ENCODE assay signal across 8 cellular contexts in genomic region chr10:86585037-86585725, GRCh38.
DNase-seq lines count a peak whose midpoint lies in the region; ATAC-seq, FAIRE-seq and TF ChIP-seq lines count a peak whose summit lies in the region.

No MANE protein-coding gene starts in this region.

- H3K27me3 Mint-ChIP-seq in natural killer cell (ENCODE audit: low read depth in 2 of 2): peaks cover 0 to 4% of the 10 kb centered on the region in 2 donors
- H3K27me3 Mint-ChIP-seq in stimulated activated memory B cell treated with anti-CD40 and anti-IgM and Interleukin-4, amounts not matched to agents 10 μg/mL and 1 μg/mL and 100 μg/mL, for 72 hours: peaks cover 19% of the 10 kb centered on the region

- intact Hi-C loops in natural killer cell (cut with micrococcal nuclease): loop anchor here (1.0 kb wide), 1 partner anchor 185 kb away; no protein-coding TSS in a partner anchor

- TF ChIP-seq CTCF in D721Med (IDR thresholded peaks at IDR 0.05; ENCODE audit: insufficient read depth, missing control alignments) (peak; percentile 87), natural killer cell (IDR thresholded peaks at IDR 0.05) (peak; percentile 92)

- no peaks in the 10 kb centered on the region for H3K4me1 Mint-ChIP-seq in natural killer cell
- H3K4me1 Mint-ChIP-seq in stimulated activated memory B cell treated with anti-CD40 and anti-IgM and Interleukin-4, amounts not matched to agents 10 μg/mL and 1 μg/mL and 100 μg/mL, for 72 hours: no peaks in the 10 kb centered on the region

- ATAC-seq in GM21360 (IDR thresholded peaks at IDR 0.05; ENCODE audit: unreplicated experiment) (peak; percentile 87), esophagus mucosa (peak; percentile 94), natural killer cell (peak; percentile 85 to 99 (median 88))
- ATAC-seq in stimulated activated memory B cell treated with anti-CD40 and anti-IgM and Interleukin-4, amounts not matched to agents 10 μg/mL and 1 μg/mL and 100 μg/mL, for 72 hours: peak; percentile 84

- no peaks in the 10 kb centered on the region for H3K36me3 Mint-ChIP-seq in natural killer cell
- H3K36me3 Mint-ChIP-seq in stimulated activated memory B cell treated with anti-CD40 and anti-IgM and Interleukin-4, amounts not matched to agents 10 μg/mL and 1 μg/mL and 100 μg/mL, for 72 hours: no peaks in the 10 kb centered on the region

- DNase-seq in D721Med (ENCODE audit: insufficient read length, low spot score) (peak; percentile 58), HPDE6-E6E7 (ENCODE audit: extremely low spot score) (peak; percentile 81), NOMO-1 treated with dmso at 0.1 percent for 144 hours (lab: John Stamatoyannopoulos, UW; ENCODE audit: unreplicated experiment) (peak; percentile 42), activated T-cell treated with anti-CD3 and anti-CD28 coated beads for 1 hour (ENCODE audit: low read depth) (peak; percentile 70), natural killer cell (peak; percentile 53)

- no peaks in the 10 kb centered on the region for H3K9me3 Mint-ChIP-seq in natural killer cell
- no peaks in the 10 kb centered on the region for H3K9me3 Mint-ChIP-seq in stimulated activated memory B cell treated with anti-CD40 and anti-IgM and Interleukin-4, amounts not matched to agents 10 μg/mL and 1 μg/mL and 100 μg/mL, for 72 hours

- no peak overlapping the region for H3K27ac Mint-ChIP-seq in natural killer cell
- no peak overlapping the region for H3K27ac Mint-ChIP-seq in stimulated activated memory B cell treated with anti-CD40 and anti-IgM and Interleukin-4, amounts not matched to agents 10 μg/mL and 1 μg/mL and 100 μg/mL, for 72 hours

- no peak for FAIRE-seq in D721Med (lab: Jason Lieb, UNC)

- no peak overlapping the region for H3K4me3 Mint-ChIP-seq in natural killer cell
- H3K4me3 Mint-ChIP-seq in stimulated activated memory B cell treated with anti-CD40 and anti-IgM and Interleukin-4, amounts not matched to agents 10 μg/mL and 1 μg/mL and 100 μg/mL, for 72 hours: no peak overlapping the region

Comparison
In these comparisons a context has a peak if more than half of its experiments do, and no peak if none do; other contexts are left out.
1. Peak in every context shown above with its lines: DNase-seq and ATAC-seq.